In the genomic region with DNA sequence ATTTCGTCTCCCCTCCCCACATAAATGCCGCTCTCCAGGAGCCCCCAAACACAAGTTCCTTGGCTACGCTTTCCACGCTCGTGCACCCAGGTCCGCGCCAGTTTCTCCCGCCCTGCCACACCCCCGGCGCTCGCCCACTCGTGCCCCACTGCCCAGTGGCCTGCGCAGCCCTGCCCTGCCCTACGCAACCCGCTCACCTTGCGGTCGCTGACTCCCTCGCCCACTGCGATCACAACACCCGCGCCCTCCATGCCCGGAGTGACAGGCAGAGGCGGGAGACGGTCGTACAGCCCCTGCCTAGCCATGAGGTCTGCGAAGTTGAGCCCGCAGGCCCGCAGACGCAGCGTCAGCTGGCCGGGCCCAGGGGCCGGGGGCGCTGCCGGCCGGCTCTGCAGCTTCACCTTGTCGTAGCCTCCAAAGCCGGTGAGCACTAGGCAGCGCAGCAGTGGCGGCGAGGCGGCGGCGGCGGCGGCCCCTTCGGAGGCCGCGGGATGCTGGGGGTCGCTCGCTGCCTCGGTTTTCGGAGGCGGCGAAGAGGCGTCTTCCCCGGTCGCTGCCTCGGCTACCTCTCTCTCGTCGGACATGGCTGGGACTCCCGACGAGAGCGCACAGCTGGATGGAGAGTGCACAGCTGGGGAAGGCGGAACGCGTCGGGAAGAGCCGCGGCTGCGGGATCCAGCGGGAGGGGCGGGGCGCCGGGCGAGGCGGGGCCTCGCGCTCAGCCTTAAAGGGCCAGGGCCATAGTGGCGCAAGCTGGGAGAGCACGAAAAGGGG, we compare ENCODE assay signal across 8 cellular contexts. TPM values are rescaled to one million over a fixed set of nuclear protein-coding genes. Genes with fewer than 3 reads are reported as not detected.
A peak's percentile ranks its signal among the peaks of the same experiment; 100 is the strongest.
DNase-seq lines count a peak whose midpoint lies in the region; ATAC-seq and TF ChIP-seq lines count a peak whose summit lies in the region.

VAT1 (minus strand) TSS at position 647 of the 774 bp plus-strand sequence; CDS start at position 584, 63 bp downstream.

- H3K27ac ChIP-seq in osteoblast (ENCODE audit: low read depth, low read length) = peak within 1 kb of the TSS; percentile 77
- peak within 1 kb of the TSS; percentile 77 to 97 (median 88) for H3K27ac ChIP-seq in upper lobe of left lung

- peaks cover 16% of the 10 kb centered on the region for H3K36me3 ChIP-seq in adipocyte (ENCODE audit: control insufficient read depth, insufficient read depth, low read length, severe bottlenecking)
- H3K36me3 ChIP-seq in osteoblast (ENCODE audit: insufficient read depth, low read length) = peaks cover 20% of the 10 kb centered on the region
- H3K36me3 ChIP-seq in upper lobe of left lung = peaks cover 0 to 20% (median 5%) of the 10 kb centered on the region in 4 donors

- H3K4me3 ChIP-seq in GM12865 (ENCODE audit: low read depth, low read length) = peak within 1 kb of the TSS; percentile 68
- peak within 1 kb of the TSS; percentile 99 for H3K4me3 ChIP-seq in adipocyte (ENCODE audit: low read length)
- H3K4me3 ChIP-seq in osteoblast (ENCODE audit: insufficient read depth, low read length) = peak within 1 kb of the TSS; percentile 100
- H3K4me3 ChIP-seq in upper lobe of left lung = peak within 1 kb of the TSS; percentile 89 to 100 (median 99)

- H3K27me3 ChIP-seq in adipocyte (replicated peaks; ENCODE audit: control insufficient read depth, insufficient read depth, low read length) (no peaks in the 10 kb centered on the region), osteoblast (ENCODE audit: insufficient read depth, low read length) (no peaks in the 10 kb centered on the region), upper lobe of left lung (no peaks in the 10 kb centered on the region)

- ATAC-seq in Right ventricle myocardium inferior (peak; percentile 86), upper lobe of left lung (ENCODE audit: low FRiP score in 2 of 2) (peak; percentile 83 to 89)

- peak; percentile 61 for DNase-seq in GM12865 (ENCODE audit: low read depth)
- peak; percentile 55 for DNase-seq in MV-4-11 (lab: John Stamatoyannopoulos, UW)
- DNase-seq in SW 1271 (lab: John Stamatoyannopoulos, UW) = peak; percentile 36 to 81
- DNase-seq in adipocyte (ENCODE audit: low read depth) = peak; percentile 92
- peak; percentile 92 for DNase-seq in Right ventricle myocardium inferior (ENCODE audit: missing footprints)
- peak; percentile 99 for DNase-seq in osteoblast (ENCODE audit: insufficient read length, low spot score, missing footprints)
- DNase-seq in upper lobe of left lung = peak; percentile 85 to 97
- DNase-seq in NK-92 (lab: John Stamatoyannopoulos, UW; ENCODE audit: unreplicated experiment) = no peak

- 0 to 1% methylated on average over 7 to 55 of the region's 80 CpGs for whole genome bisulfite sequencing in upper lobe of left lung, 2 donors

- peak within 1 kb of the TSS; percentile 98 for H3K9ac ChIP-seq in adipocyte (ENCODE audit: low read length)

- TF ChIP-seq POLR2A in upper lobe of left lung (IDR thresholded peaks at IDR 0.05) = peak in 2 of 4 donors; percentile 46 to 68

- H2AFZ ChIP-seq in osteoblast (ENCODE audit: low read length) = peak within 1 kb of the TSS; percentile 88

- H3K4me2 ChIP-seq in osteoblast (ENCODE audit: insufficient read depth, low read length) = peak within 1 kb of the TSS; percentile 90

- H3K4me1 ChIP-seq in adipocyte (ENCODE audit: control insufficient read depth, insufficient read depth, low read length) (peaks cover 30% of the 10 kb centered on the region), osteoblast (ENCODE audit: insufficient read depth, low read length) (peaks cover 27% of the 10 kb centered on the region), upper lobe of left lung (peaks cover 36 to 64% (median 49%) of the 10 kb centered on the region in 4 donors)

- intact Hi-C loops in Right ventricle myocardium inferior (cut with DNase I) = loop anchor here (10.0 kb wide), 1 partner anchor 313 kb away; no protein-coding TSS in a partner anchor

- TF ChIP-seq EP300 in upper lobe of left lung (IDR thresholded peaks at IDR 0.05) = no peak

- no peak for TF ChIP-seq CTCF in GM12865 (IDR thresholded peaks at IDR 0.05; ENCODE audit: insufficient read depth, low read depth, low read length, missing control alignments)
- TF ChIP-seq CTCF in osteoblast (IDR thresholded peaks at IDR 0.05; ENCODE audit: extremely low read depth, low read depth, low read length) = no peak
- peak in 1 of 6 experiments; percentile 5 for TF ChIP-seq CTCF in upper lobe of left lung (IDR thresholded peaks at IDR 0.05)

- H3K79me2 ChIP-seq in osteoblast (ENCODE audit: insufficient read depth, low read length) = peaks cover 48% of the 10 kb centered on the region

- peaks cover 21% of the 10 kb centered on the region for H4K20me1 ChIP-seq in osteoblast (ENCODE audit: insufficient read depth, low read length)

- H3K9me3 ChIP-seq in adipocyte (ENCODE audit: control insufficient read depth, low read length) = no peaks in the 10 kb centered on the region
- no peaks in the 10 kb centered on the region for H3K9me3 ChIP-seq in osteoblast (ENCODE audit: low read depth, low read length)
- no peaks in the 10 kb centered on the region for H3K9me3 ChIP-seq in upper lobe of left lung

RNA-seq across cellular contexts. Expression of gene VAT1, which starts in this region (rescaled TPM):
- total RNA-seq in Right ventricle myocardium inferior (90.5 TPM), osteoblast (441 and 449 TPM in 2 replicates), upper lobe of left lung (100 to 1,000 TPM; 122 to 343 (median 222) TPM)
